ENCODE assay signal across 23 cellular contexts in genomic region chr2:126299469-126299976, GRCh38.
DNase-seq lines count a peak whose midpoint lies in the region; ATAC-seq, FAIRE-seq and TF ChIP-seq lines count a peak whose summit lies in the region.
"Had no signal": no experiment of that assay in that cellular context is flagged by ENCODE, and none has a peak within 500 bp of the region (broad histone marks: within the 10 kb centered on the region; RNA-seq: fewer than 3 reads in every experiment).

No MANE protein-coding gene starts in this region.

- H3K4me2 ChIP-seq in HepG2 (ENCODE audit: low read depth, low read length) (no peak overlapping the region), OCI-LY3 (ENCODE audit: low read length) (no peak overlapping the region)
- H3K4me2 ChIP-seq: A549; BLaER1 treated with 17β-estradiol and CSF1 and Interleukin-3, amounts not matched to agents 10 nM and 100 nM had no signal

- H3K27ac Mint-ChIP-seq in activated CD4-positive, alpha-beta T cell treated with anti-CD3 and anti-CD28 coated beads for 36 hours = no peak overlapping the region
- H3K27ac Mint-ChIP-seq: B cell; CD4-positive, alpha-beta T cell; CD8-positive, alpha-beta T cell had no signal

- H3K4me3 ChIP-seq in HepG2 (replicated peaks in 1 of 3; ENCODE audit: insufficient read depth in 1 of 3, low read depth in 2 of 3, low read length in 3 of 3) = no peak overlapping the region
- no peak overlapping the region for H3K4me3 ChIP-seq in right lobe of liver
- H3K4me3 ChIP-seq in OCI-LY3 (ENCODE audit: low read length) = no peak overlapping the region
- H3K4me3 ChIP-seq: A549; BLaER1 treated with 17β-estradiol and CSF1 and Interleukin-3, amounts not matched to agents 10 nM and 100 nM had no signal

- H3K79me2 ChIP-seq in HepG2 (ENCODE audit: insufficient read depth, low read length) (no peaks in the 10 kb centered on the region), OCI-LY3 (ENCODE audit: low read length) (no peaks in the 10 kb centered on the region)

- H3K36me3 ChIP-seq in HepG2 (replicated peaks in 1 of 2; ENCODE audit: control insufficient read depth in 1 of 2, insufficient read depth in 2 of 2, low read length in 2 of 2) (no peaks in the 10 kb centered on the region), right lobe of liver (no peaks in the 10 kb centered on the region), OCI-LY3 (replicated peaks; ENCODE audit: low read depth, low read length) (no peaks in the 10 kb centered on the region)
- H3K36me3 ChIP-seq: BLaER1 treated with 17β-estradiol and CSF1 and Interleukin-3, amounts not matched to agents 10 nM and 100 nM had no signal

- H3K4me1 ChIP-seq in HepG2 (ENCODE audit: insufficient read depth, low read length) (no peaks in the 10 kb centered on the region), right lobe of liver (peaks cover 0 to 5% (median 0%) of the 10 kb centered on the region in 4 donors), OCI-LY3 (ENCODE audit: low read length) (peaks cover 9% of the 10 kb centered on the region; the same call in 1 of the 2 replicates)
- H3K4me1 ChIP-seq: A549 had no signal

- in situ Hi-C loops in HepG2 (cut with HindIII; ENCODE audit: extremely low pct_ligation_motif_present, low pct_unique_long_range_greater_than_20kb) = no loop called here

- intact Hi-C loops in activated CD4-positive, alpha-beta T cell treated with anti-CD3 and anti-CD28 coated beads for 36 hours (cut with DNase I, micrococcal nuclease) = no loop called here
- intact Hi-C loops in HepG2 (cut with micrococcal nuclease; ENCODE audit: unreplicated experiment) (no loop called here), right lobe of liver (cut with DNase I) (no loop called here)

- no TSS peak for BruUV-seq in HepG2 (replicated peaks; lab: Mats Ljungman, UMichigan)

- TF ChIP-seq CTCF in HepG2 (CRISPR knock-in tag; IDR thresholded peaks at IDR 0.05) (no peak), right lobe of liver (IDR thresholded peaks at IDR 0.05) (no peak), OCI-LY3 (IDR thresholded peaks at IDR 0.05; ENCODE audit: low read depth, low read length) (no peak)

- no peak for TF ChIP-seq EP300 in HepG2 (IDR thresholded peaks at IDR 0.05; ENCODE audit: low read depth in 2 of 2, low read length in 2 of 2)
- no peak for TF ChIP-seq EP300 in HepG2 (CRISPR knock-in tag; IDR thresholded peaks at IDR 0.05; ENCODE audit: borderline replicate concordance)

- H3K36me3 Mint-ChIP-seq in activated CD4-positive, alpha-beta T cell treated with anti-CD3 and anti-CD28 coated beads for 36 hours (ENCODE audit: low read depth) = no peaks in the 10 kb centered on the region
- H3K36me3 Mint-ChIP-seq: CD8-positive, alpha-beta T cell had no signal

- no peak for DNase-seq in activated CD4-positive, alpha-beta T cell treated with anti-CD3 and anti-CD28 coated beads for 36 hours
- no peak for DNase-seq in activated CD4-positive, alpha-beta T cell treated with anti-CD3 and anti-CD28 coated beads for 1 hour
- DNase-seq in HepG2 (ENCODE audit: low spot score) = no peak
- no peak for DNase-seq in right lobe of liver
- DNase-seq in urothelium cell line (ENCODE audit: low spot score) = no peak
- no peak for DNase-seq in activated CD8-positive, alpha-beta memory T cell treated with anti-CD3 and anti-CD28 coated beads, Interleukin-2, amount 50 U/mL, for 48 hours
- DNase-seq: AML-193; Calu3; CD4-positive, alpha-beta T cell; CD8-positive, alpha-beta T cell; DMS79 treated with DMSO at 0.1 percent for 48 hours; GF-D8 had no signal

- CTCF ChIA-PET in activated CD4-positive, alpha-beta T cell treated with anti-CD3 and anti-CD28 coated beads for 36 hours (lab: Charles Lee) = no interaction called here
- CTCF ChIA-PET in HepG2 (lab: Yijun Ruan, JAX; ENCODE audit: low intra/inter-chr PET ratio, low total read pairs) = no interaction called here

- no peaks in the 10 kb centered on the region for H3K9me3 Mint-ChIP-seq in activated CD4-positive, alpha-beta T cell treated with anti-CD3 and anti-CD28 coated beads for 36 hours (ENCODE audit: low read depth)
- H3K9me3 Mint-ChIP-seq: CD4-positive, alpha-beta T cell; CD8-positive, alpha-beta T cell had no signal

- no peak for TF ChIP-seq RAD21 in HepG2 (CRISPR knock-in tag; IDR thresholded peaks at IDR 0.05)

- FAIRE-seq in HepG2 (lab: Jason Lieb, UNC) (no peak), urothelium cell line (lab: Jason Lieb, UNC) (peak; percentile 9)
- FAIRE-seq: A549, D721Med, G401.6, GM12891, GM19239 had no signal

- no peak for TF ChIP-seq POLR2A in HepG2 (IDR thresholded peaks at IDR 0.05; ENCODE audit: insufficient read depth in 1 of 2, low read depth in 2 of 2, low read length in 2 of 2)
- TF ChIP-seq POLR2A in right lobe of liver (IDR thresholded peaks at IDR 0.05) = no peak

- POLR2A ChIA-PET in activated CD4-positive, alpha-beta T cell treated with anti-CD3 and anti-CD28 coated beads for 36 hours (lab: Charles Lee) = no interaction called here
- POLR2A ChIA-PET in HepG2 (lab: Yijun Ruan, JAX) = no interaction called here

- H3K27me3 Mint-ChIP-seq in activated CD4-positive, alpha-beta T cell treated with anti-CD3 and anti-CD28 coated beads for 36 hours = peaks cover 3% of the 10 kb centered on the region
- H3K27me3 Mint-ChIP-seq: B cell; CD4-positive, alpha-beta T cell had no signal

- ATAC-seq in activated CD4-positive, alpha-beta T cell treated with anti-CD3 and anti-CD28 coated beads for 36 hours = peak; percentile 63
- ATAC-seq in HepG2 (no peak), right lobe of liver (no peak)
- ATAC-seq: A549; CD8-positive, alpha-beta T cell had no signal

- H3K9me3 ChIP-seq in HepG2 (ENCODE audit: low read length) (no peaks in the 10 kb centered on the region), right lobe of liver (no peaks in the 10 kb centered on the region), OCI-LY3 (ENCODE audit: insufficient read depth, low read length) (no peaks in the 10 kb centered on the region)
- H3K9me3 ChIP-seq: A549; BLaER1 treated with 17β-estradiol and CSF1 and Interleukin-3, amounts not matched to agents 10 nM and 100 nM; Caco-2 had no signal

- H3K27me3 ChIP-seq in HepG2 (ENCODE audit: control insufficient read depth in 1 of 2, insufficient read depth in 2 of 2, low read length in 2 of 2) = no peaks in the 10 kb centered on the region
- H3K27me3 ChIP-seq in right lobe of liver = no peaks in the 10 kb centered on the region
- H3K27me3 ChIP-seq in OCI-LY3 (ENCODE audit: low read depth, low read length) = no peaks in the 10 kb centered on the region
- H3K27me3 ChIP-seq: BLaER1 treated with 17β-estradiol and CSF1 and Interleukin-3, amounts not matched to agents 10 nM and 100 nM had no signal

- H3K4me1 Mint-ChIP-seq in activated CD4-positive, alpha-beta T cell treated with anti-CD3 and anti-CD28 coated beads for 36 hours = peaks cover 13% of the 10 kb centered on the region
- H3K4me1 Mint-ChIP-seq: B cell had no signal

- H3K27ac ChIP-seq in HepG2 (ENCODE audit: extremely low read length, insufficient read depth, low read length) = no peak overlapping the region
- no peak overlapping the region for H3K27ac ChIP-seq in right lobe of liver
- no peak overlapping the region for H3K27ac ChIP-seq in OCI-LY3 (ENCODE audit: low read length)
- H3K27ac ChIP-seq: 22Rv1; A549; BLaER1 treated with 17β-estradiol and CSF1 and Interleukin-3, amounts not matched to agents 10 nM and 100 nM; C4-2B had no signal

- H4K20me1 ChIP-seq in HepG2 (ENCODE audit: insufficient read depth, low read length) (no peaks in the 10 kb centered on the region), OCI-LY3 (ENCODE audit: insufficient read depth, low read length) (no peaks in the 10 kb centered on the region)
- H4K20me1 ChIP-seq: BLaER1 treated with 17β-estradiol and CSF1 and Interleukin-3, amounts not matched to agents 10 nM and 100 nM had no signal

- H3K9ac ChIP-seq in HepG2 (ENCODE audit: insufficient read depth, low read depth, low read length) (no peak overlapping the region), OCI-LY3 (ENCODE audit: low read length) (no peak overlapping the region)
- H3K9ac ChIP-seq: BLaER1 treated with 17β-estradiol and CSF1 and Interleukin-3, amounts not matched to agents 10 nM and 100 nM had no signal

- H2AFZ ChIP-seq in HepG2 (ENCODE audit: low read length) (no peak overlapping the region), OCI-LY3 (ENCODE audit: low read depth, low read length) (peak overlapping the region; percentile 43; the same call in 1 of the 2 replicates)

- WGBS in HepG2 (ENCODE audit: low lambda C conversion rate) = 27% methylated on average over 2 of the region's 2 CpGs
- WGBS in right lobe of liver (ENCODE audit: insufficient coverage, low coverage, low lambda C conversion rate, missing lambda C conversion rate) = 57% methylated on average over 2 of the region's 2 CpGs

- H3K4me3 Mint-ChIP-seq in activated CD4-positive, alpha-beta T cell treated with anti-CD3 and anti-CD28 coated beads for 36 hours = no peak overlapping the region
- H3K4me3 Mint-ChIP-seq: B cell; CD4-positive, alpha-beta T cell; CD8-positive, alpha-beta T cell had no signal

TF ChIP-seq in HepG2, 621 proteins besides CTCF, POLR2A, EP300 and RAD21 (continues in another document):
- TF ChIP-seq ZNF484 (CRISPR knock-in tag; IDR thresholded peaks at IDR 0.05; ENCODE audit: borderline replicate concordance, low read depth) = no peak
- TF ChIP-seq SIN3A (IDR thresholded peaks at IDR 0.05; ENCODE audit: borderline replicate concordance, low read depth, low read length) = no peak
- TF ChIP-seq ZNF670 (CRISPR knock-in tag; IDR thresholded peaks at IDR 0.05; ENCODE audit: borderline replicate concordance) = no peak
- TF ChIP-seq ZNF136 (CRISPR knock-in tag; IDR thresholded peaks at IDR 0.05; ENCODE audit: low read depth) = no peak
- peak; percentile 18; the same call in 1 of the 2 replicates for TF ChIP-seq ATF7 (IDR thresholded peaks at IDR 0.05)
- no peak for TF ChIP-seq ATF7 (CRISPR knock-in tag; IDR thresholded peaks at IDR 0.05)
- no peak for TF ChIP-seq ZNF747 (CRISPR knock-in tag; IDR thresholded peaks at IDR 0.05; ENCODE audit: borderline replicate concordance)
